1 cellular context compared by ENCODE assay signal in the genomic region with DNA sequence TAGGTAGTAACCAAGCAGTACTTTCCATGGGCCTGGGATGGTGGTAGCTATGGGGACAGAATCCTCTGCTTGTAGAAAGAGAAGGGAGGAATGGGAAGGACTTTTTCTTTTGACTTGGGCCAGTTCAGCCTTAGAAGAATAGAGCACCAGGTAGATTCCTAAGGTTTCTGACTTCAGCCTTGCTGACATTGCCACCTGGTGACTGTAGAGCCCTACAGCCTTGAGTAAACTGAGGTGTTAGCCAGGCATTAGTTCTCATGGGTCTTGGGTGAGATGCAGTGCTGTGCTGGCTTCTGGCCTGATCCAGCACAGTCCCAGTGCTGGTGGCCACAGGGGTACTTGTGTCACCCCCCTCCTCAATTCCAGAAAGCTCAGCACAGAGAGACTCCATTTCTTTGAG.
TF ChIP-seq lines count a peak whose summit lies in the region.

No MANE protein-coding gene starts in this region.

TF ChIP-seq in H1, 55 proteins besides CTCF, POLR2A, EP300 and RAD21 (continued from another document):
- no peak for TF ChIP-seq TBP (IDR thresholded peaks at IDR 0.05; ENCODE audit: low read depth, low read length)
- no peak for TF ChIP-seq TAF7 (optimal IDR thresholded peaks at IDR 0.05; ENCODE audit: borderline replicate concordance, low read depth, low read length)
- TF ChIP-seq SP4 (IDR thresholded peaks at IDR 0.05; ENCODE audit: low read length), result no peak
- TF ChIP-seq KDM1A (IDR thresholded peaks at IDR 0.05; ENCODE audit: borderline replicate concordance, low read length), result no peak
- TF ChIP-seq SIN3A (conservative IDR thresholded peaks at IDR 0.05 in 1 of 2, IDR thresholded peaks at IDR 0.05 in 1 of 2; ENCODE audit: low read depth in 1 of 2, low read length in 2 of 2), result no peak
- TF ChIP-seq JUN (IDR thresholded peaks at IDR 0.05; ENCODE audit: low read depth, low read length), result no peak
